In the genomic region with DNA sequence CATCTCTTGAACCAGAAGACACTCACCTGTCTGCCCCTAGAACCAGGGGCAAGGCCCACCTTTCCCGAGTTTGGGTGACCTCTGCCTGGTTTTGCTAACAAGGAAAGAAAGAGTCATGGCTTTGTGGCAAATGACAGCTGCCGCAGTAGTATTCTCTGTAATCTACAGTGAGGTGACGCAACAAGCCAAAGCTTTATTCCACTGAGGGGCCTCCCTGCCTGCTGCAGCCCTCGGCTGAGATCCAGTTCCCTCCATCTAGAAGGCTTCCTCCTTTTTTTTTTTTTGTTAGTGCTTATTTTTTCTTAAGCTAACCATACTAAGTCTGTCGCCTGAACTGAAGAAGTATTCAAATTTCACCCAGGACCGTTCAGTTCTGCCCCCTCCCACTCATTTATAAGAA, we compare ENCODE assay signal across 14 cellular contexts.
DNase-seq lines count a peak whose midpoint lies in the region; ATAC-seq and TF ChIP-seq lines count a peak whose summit lies in the region.
"Had no signal": no experiment of that assay in that cellular context is flagged by ENCODE, and none has a peak within 500 bp of the region (broad histone marks: within the 10 kb centered on the region; RNA-seq: fewer than 3 reads in every experiment).

No MANE protein-coding gene starts in this region.

- no peak overlapping the region for H2BK15ac ChIP-seq in mesenchymal stem cell (ENCODE audit: low read depth, poor library complexity, severe bottlenecking)

- no peaks in the 10 kb centered on the region for H3K36me3 Mint-ChIP-seq in activated CD8-positive, alpha-beta T cell treated with anti-CD3 and anti-CD28 coated beads for 36 hours (ENCODE audit: low read depth)
- H3K36me3 Mint-ChIP-seq: CD8-positive, alpha-beta T cell had no signal

- POLR2A ChIA-PET in activated CD8-positive, alpha-beta T cell treated with anti-CD3 and anti-CD28 coated beads for 36 hours (lab: Charles Lee): interaction anchor here (0.6 kb wide), 1 partner anchor 795 kb away, joined by 4 read pairs; no protein-coding TSS in a partner anchor

- peak overlapping the region; percentile 41 for H3K4me2 ChIP-seq in mesenchymal stem cell (ENCODE audit: low read length, poor library complexity, severe bottlenecking)

- H3K36me3 ChIP-seq in right atrium auricular region (no peaks in the 10 kb centered on the region), adipocyte (ENCODE audit: control insufficient read depth, insufficient read depth, low read length, severe bottlenecking) (no peaks in the 10 kb centered on the region), mesenchymal stem cell (ENCODE audit: control insufficient read depth in 1 of 2, insufficient read depth in 2 of 2, low read depth in 1 of 2, low read length in 2 of 2) (no peaks in the 10 kb centered on the region)

- no peak overlapping the region for H3K18ac ChIP-seq in mesenchymal stem cell (ENCODE audit: low read depth in 1 of 2, low read length in 2 of 2)

- H3K9ac ChIP-seq in adipocyte (ENCODE audit: low read length) (no peak overlapping the region), mesenchymal stem cell (ENCODE audit: low read length) (no peak overlapping the region)

- no peak overlapping the region for H4K8ac ChIP-seq in mesenchymal stem cell (ENCODE audit: low read length)

- H2BK5ac ChIP-seq in mesenchymal stem cell (ENCODE audit: low read depth, low read length, poor library complexity, severe bottlenecking): no peak overlapping the region

- H3K27me3 ChIP-seq in right atrium auricular region: no peaks in the 10 kb centered on the region
- H3K27me3 ChIP-seq in adipocyte (replicated peaks; ENCODE audit: control insufficient read depth, insufficient read depth, low read length): peaks cover 6% of the 10 kb centered on the region
- peaks cover 3 to 15% of the 10 kb centered on the region in 2 experiments for H3K27me3 ChIP-seq in mesenchymal stem cell (ENCODE audit: control insufficient read depth in 1 of 2, insufficient read depth in 1 of 2, low read length in 2 of 2)

- H2AK5ac ChIP-seq in mesenchymal stem cell (ENCODE audit: low read length, severe bottlenecking): no peak overlapping the region

- H3K4me3 Mint-ChIP-seq in activated CD8-positive, alpha-beta T cell treated with anti-CD3 and anti-CD28 coated beads for 36 hours: no peak overlapping the region
- H3K4me3 Mint-ChIP-seq: activated CD4-positive, alpha-beta T cell treated with anti-CD3 and anti-CD28 coated beads, Interleukin-2, amount 10 ng/mL, durations not matched to agents 7 days and 5 days; CD8-positive, alpha-beta T cell had no signal

- H3K14ac ChIP-seq in mesenchymal stem cell (ENCODE audit: low read length in 2 of 2): no peak overlapping the region

- H3K79me1 ChIP-seq in mesenchymal stem cell (replicated peaks; ENCODE audit: low read length, poor library complexity, severe bottlenecking): no peaks in the 10 kb centered on the region

- H3K4me1 ChIP-seq in right atrium auricular region (no peaks in the 10 kb centered on the region), adipocyte (ENCODE audit: control insufficient read depth, insufficient read depth, low read length) (peaks cover 8% of the 10 kb centered on the region), mesenchymal stem cell (ENCODE audit: control insufficient read depth, insufficient read depth, low read depth, low read length) (peaks cover 12% of the 10 kb centered on the region)

- no peak overlapping the region for H4K91ac ChIP-seq in mesenchymal stem cell (ENCODE audit: low read length)

- no peaks in the 10 kb centered on the region for H3K9me3 Mint-ChIP-seq in activated CD8-positive, alpha-beta T cell treated with anti-CD3 and anti-CD28 coated beads for 36 hours
- H3K9me3 Mint-ChIP-seq: activated CD4-positive, alpha-beta T cell treated with anti-CD3 and anti-CD28 coated beads, Interleukin-2, amount 10 ng/mL, durations not matched to agents 7 days and 5 days; CD8-positive, alpha-beta T cell had no signal

- H3K27ac ChIP-seq in right atrium auricular region (no peak overlapping the region), mesenchymal stem cell (ENCODE audit: low read length, poor library complexity, severe bottlenecking) (peak overlapping the region; percentile 68)

- TF ChIP-seq CTCF in right atrium auricular region (IDR thresholded peaks at IDR 0.05): no peak
- TF ChIP-seq CTCF in activated CD8-positive, alpha-beta T cell treated with anti-CD3 and anti-CD28 coated beads for 36 hours (IDR thresholded peaks at IDR 0.05): no peak

- H2AFZ ChIP-seq in mesenchymal stem cell (ENCODE audit: low read depth, low read length): no peak overlapping the region

- ATAC-seq in Right ventricle myocardium inferior: peak; percentile 77
- ATAC-seq in activated CD8-positive, alpha-beta T cell treated with anti-CD3 and anti-CD28 coated beads for 36 hours: no peak
- ATAC-seq: CD8-positive, alpha-beta T cell had no signal

- whole genome bisulfite sequencing in mesenchymal stem cell: 87% methylated on average over 6 of the region's 6 CpGs

- no peak overlapping the region for H2BK12ac ChIP-seq in mesenchymal stem cell (ENCODE audit: low read length in 2 of 2)

- CTCF ChIA-PET in activated CD8-positive, alpha-beta T cell treated with anti-CD3 and anti-CD28 coated beads for 36 hours (lab: Charles Lee): no interaction called here

- H3K4me1 Mint-ChIP-seq in activated CD8-positive, alpha-beta T cell treated with anti-CD3 and anti-CD28 coated beads for 36 hours (ENCODE audit: low read depth): peaks cover 2% of the 10 kb centered on the region

- no peak overlapping the region for H2BK120ac ChIP-seq in mesenchymal stem cell (ENCODE audit: low read depth, low read length)

- H3K23ac ChIP-seq in mesenchymal stem cell (ENCODE audit: low read length in 2 of 2): no peak overlapping the region

- H3K4me3 ChIP-seq in right atrium auricular region: no peak overlapping the region
- no peak overlapping the region for H3K4me3 ChIP-seq in adipocyte (ENCODE audit: low read length)
- H3K4me3 ChIP-seq in mesenchymal stem cell (ENCODE audit: insufficient read depth in 1 of 2, low read depth in 1 of 2, low read length in 2 of 2): no peak overlapping the region

- H3K27ac Mint-ChIP-seq in activated CD8-positive, alpha-beta T cell treated with anti-CD3 and anti-CD28 coated beads for 36 hours: no peak overlapping the region
- H3K27ac Mint-ChIP-seq: activated CD4-positive, alpha-beta T cell treated with anti-CD3 and anti-CD28 coated beads, Interleukin-2, amount 10 ng/mL, durations not matched to agents 7 days and 5 days; CD8-positive, alpha-beta T cell had no signal

- no peak for DNase-seq in Right ventricle myocardium inferior (ENCODE audit: missing footprints)
- DNase-seq in right atrium auricular region (ENCODE audit: low spot score): no peak
- DNase-seq in adipocyte (ENCODE audit: low read depth): peak; percentile 48
- DNase-seq in mesenchymal stem cell: no peak
- DNase-seq in NCI-H2081 treated with DMSO at 0.1 percent for 48 hours (lab: John Stamatoyannopoulos, UW): no peak
- no peak for DNase-seq in middle frontal gyrus (ENCODE audit: extremely low spot score, low spot score)
- DNase-seq in activated CD8-positive, alpha-beta T cell treated with anti-CD3 and anti-CD28 coated beads for 36 hours: no peak
- no peak for DNase-seq in stimulated activated naive CD4-positive, alpha-beta T cell (lab: John Stamatoyannopoulos, UW)
- DNase-seq: 8988T; activated CD4-positive, alpha-beta T cell treated with anti-CD3 and anti-CD28 coated beads, Interleukin-2, amount 10 ng/mL, durations not matched to agents 7 days and 5 days; CD8-positive, alpha-beta T cell; effector memory CD4-positive, alpha-beta T cell; kidney glomerular epithelial cell; NCI-H1694 treated with DMSO at 0.1 percent for 48 hours had no signal

- intact Hi-C loops in Right ventricle myocardium inferior (cut with DNase I): no loop called here
- intact Hi-C loops in activated CD8-positive, alpha-beta T cell treated with anti-CD3 and anti-CD28 coated beads for 36 hours (cut with micrococcal nuclease): no loop called here

- H3K9me3 ChIP-seq in right atrium auricular region (no peaks in the 10 kb centered on the region), adipocyte (ENCODE audit: control insufficient read depth, low read length) (no peaks in the 10 kb centered on the region), mesenchymal stem cell (ENCODE audit: control insufficient read depth, low read length) (no peaks in the 10 kb centered on the region)

- no peak overlapping the region for H3K4ac ChIP-seq in mesenchymal stem cell (ENCODE audit: low read depth in 1 of 2, low read length in 2 of 2)

- H3K27me3 Mint-ChIP-seq in activated CD8-positive, alpha-beta T cell treated with anti-CD3 and anti-CD28 coated beads for 36 hours: no peaks in the 10 kb centered on the region
- H3K27me3 Mint-ChIP-seq: activated CD4-positive, alpha-beta T cell treated with anti-CD3 and anti-CD28 coated beads, Interleukin-2, amount 10 ng/mL, durations not matched to agents 7 days and 5 days had no signal
